34 cellular contexts compared by ENCODE assay signal in genomic region chr1:158836038-158836437, GRCh38. TPM values are rescaled to one million over a fixed set of nuclear protein-coding genes. Genes with fewer than 3 reads are reported as not detected.
"Had no signal": no experiment of that assay in that cellular context is flagged by ENCODE, and none has a peak within 500 bp of the region (broad histone marks: within the 10 kb centered on the region; RNA-seq: fewer than 3 reads in every experiment).

No MANE protein-coding gene starts in this region.

- H3K27me3 ChIP-seq: adrenal gland, body of pancreas, breast epithelium, SJCRH30 had no signal

- H3K36me3 ChIP-seq: adrenal gland, breast epithelium, SJCRH30 had no signal

- H3K27ac ChIP-seq: adrenal gland, body of pancreas, breast epithelium, SJCRH30, SK-N-MC, VCaP had no signal

- H3K4me3 ChIP-seq: adrenal gland, body of pancreas, breast epithelium, SJCRH30, SK-N-MC had no signal

- DNase-seq: activated B cell treated with CpG ODN at 0.5 μM for 24 hours; activated CD4-positive, alpha-beta memory T cell treated with anti-CD3 and anti-CD28 coated beads for 36 hours; activated CD4-positive, alpha-beta T cell treated with anti-CD3 and anti-CD28 coated beads for 4 hours; activated CD4-positive, alpha-beta T cell treated with anti-CD3 and anti-CD28 coated beads, Interleukin-2, amount 50 U/mL, for 1 hour; activated CD4-positive, CD25-positive, alpha-beta regulatory T cell treated with anti-CD3 and anti-CD28 coated beads, Interleukin-2, amount 50 U/mL, for 72 hours; activated CD8-positive, alpha-beta memory T cell treated with anti-CD3 and anti-CD28 coated beads, Interleukin-2, amount 50 U/mL, for 4 hours; activated gamma-delta T cell treated with Interleukin-2 at 50 U/mL for 16 hours; activated naive CD4-positive, alpha-beta T cell treated with anti-CD3 and anti-CD28 coated beads for 36 hours; activated T-cell treated with anti-CD3 and anti-CD28 coated beads for 4 hours; activated T-cell treated with anti-CD3 and anti-CD28 coated beads, Interleukin-2, amount 50 U/mL, for 4 hours; adrenal gland; body of pancreas; NCI-H1105; NCI-H1417 treated with DMSO at 0.1 percent for 48 hours; NCI-H187 treated with DMSO at 0.1 percent for 48 hours; NCI-H2081 treated with DMSO at 0.1 percent for 48 hours; NCI-H345; NCI-H524 treated with DMSO at 0.1 percent for 48 hours; SHP77; SJCRH30; T1000 had no signal

- H3K9me3 ChIP-seq: adrenal gland, breast epithelium, SJCRH30 had no signal

- ATAC-seq: activated naive CD4-positive, alpha-beta T cell treated with anti-CD3 and anti-CD28 coated beads, Interleukin-2, amount 50 U/mL, for 72 hours; activated T-cell treated with anti-CD3 and anti-CD28 coated beads, Interleukin-2, amount 50 U/mL, for 4 hours; body of pancreas; Panc1 had no signal

- FAIRE-seq: astrocyte had no signal

- H3K4me1 ChIP-seq: adrenal gland, body of pancreas, breast epithelium, SJCRH30 had no signal

RNA-seq across cellular contexts. Expression of gene MNDA, which starts 4.9 kb away (rescaled TPM):
- total RNA-seq: activated CD4-positive, alpha-beta memory T cell treated with anti-CD3 and anti-CD28 coated beads for 36 hours; activated naive CD4-positive, alpha-beta T cell treated with anti-CD3 and anti-CD28 coated beads for 36 hours; activated naive CD4-positive, alpha-beta T cell treated with anti-CD3 and anti-CD28 coated beads, Interleukin-2, amount 50 U/mL, for 72 hours; activated T-helper 1 cell treated with anti-CD3 and anti-CD28 coated beads, Interleukin-12 subunit alpha, Interleukin-12 subunit beta, Interleukin-2, Interleukin-4 antibody, amounts not matched to agents 30 ng/mL and 10 ng/mL and 1 ng/mL, durations not matched to agents 14 hours and 24 hours and 36 hours; astrocyte; M059J; NCI-H460; RPMI7951; SJCRH30; T-helper 1 cell treated with Interleukin-12 subunit alpha and Interleukin-12 subunit beta and Interleukin-4 antibody, amounts not matched to agents 30 ng/mL and 1 ng/mL, for 36 hours; T-helper 2 cell treated with Interferon-gamma antibody and Interleukin-4, amounts not matched to agents 100 ng/mL and 5 ng/mL, for 36 hours had no signal

RNA-seq across cellular contexts. Expression of gene OR6N2, which starts 55.0 kb away (rescaled TPM):
- total RNA-seq: activated B cell treated with CpG ODN at 0.5 μM for 24 hours; activated CD4-positive, alpha-beta memory T cell treated with anti-CD3 and anti-CD28 coated beads for 36 hours; activated naive CD4-positive, alpha-beta T cell treated with anti-CD3 and anti-CD28 coated beads for 36 hours; activated naive CD4-positive, alpha-beta T cell treated with anti-CD3 and anti-CD28 coated beads, Interleukin-2, amount 50 U/mL, for 72 hours; activated T-cell treated with anti-CD3 and anti-CD28 coated beads, Interleukin-2, amount 50 U/mL, for 4 hours; activated T-helper 1 cell treated with anti-CD3 and anti-CD28 coated beads, Interleukin-12 subunit alpha, Interleukin-12 subunit beta, Interleukin-2, Interleukin-4 antibody, amounts not matched to agents 30 ng/mL and 10 ng/mL and 1 ng/mL, durations not matched to agents 14 hours and 24 hours and 36 hours; adrenal gland; astrocyte; body of pancreas; breast epithelium; cardiac septum; M059J; NCI-H460; RPMI7951; SJCRH30; T-helper 1 cell treated with Interleukin-12 subunit alpha and Interleukin-12 subunit beta and Interleukin-4 antibody, amounts not matched to agents 30 ng/mL and 1 ng/mL, for 36 hours; T-helper 2 cell treated with Interferon-gamma antibody and Interleukin-4, amounts not matched to agents 100 ng/mL and 5 ng/mL, for 36 hours had no signal
- polyA plus RNA-seq: adrenal gland had no signal
